Comparison of ENCODE assay signal across 13 cellular contexts in the genomic region with DNA sequence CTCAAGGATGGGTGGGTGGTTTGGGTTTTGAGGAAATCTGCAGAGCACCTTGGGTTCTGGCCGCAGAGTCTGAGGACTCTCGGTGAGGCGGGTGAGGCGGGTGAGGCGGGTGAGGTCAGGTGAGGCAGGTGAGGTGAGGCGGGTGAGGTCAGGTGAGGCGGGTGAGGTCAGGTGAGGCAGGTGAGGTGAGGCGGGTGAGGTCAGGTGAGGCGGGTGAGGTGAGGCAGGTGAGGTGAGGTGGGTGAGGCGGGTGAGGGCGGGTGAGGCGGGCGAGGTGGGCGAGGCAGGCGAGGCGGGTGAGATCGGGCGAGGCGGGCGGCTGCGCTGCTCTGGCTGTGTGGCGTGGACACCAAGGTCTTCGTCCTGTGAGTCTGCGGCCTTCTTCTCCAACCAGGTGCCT. TPM values are rescaled to one million over a fixed set of nuclear protein-coding genes. Genes with fewer than 3 reads are reported as not detected.
"Had no signal": no experiment of that assay in that cellular context is flagged by ENCODE, and none has a peak within 500 bp of the region (broad histone marks: within the 10 kb centered on the region; RNA-seq: fewer than 3 reads in every experiment).

No MANE protein-coding gene starts in this region.

- H3K4me1 ChIP-seq: uterus had no signal

- H3K27me3 Mint-ChIP-seq: stimulated activated naive CD8-positive, alpha-beta T cell treated with anti-CD3 and anti-CD28 coated beads, Interleukin-15, Interleukin-2, amounts not matched to agents 100 ng/mL and 50 ng/mL, for 24 hours had no signal

- H3K27me3 ChIP-seq: brain microvascular endothelial cell, heart right ventricle, left lung, ovary, uterus had no signal

- H3K4me3 ChIP-seq: heart right ventricle, left lung, ovary, thoracic aorta, uterus had no signal

- ATAC-seq: heart right ventricle, left lung had no signal

- H3K27ac ChIP-seq: brain microvascular endothelial cell, heart right ventricle, left lung, ovary, thoracic aorta, uterus had no signal

- H3K4me3 Mint-ChIP-seq: activated naive CD4-positive, alpha-beta T cell treated with anti-CD3 and anti-CD28 coated beads for 36 hours; stimulated activated naive CD8-positive, alpha-beta T cell treated with anti-CD3 and anti-CD28 coated beads, Interleukin-15, Interleukin-2, amounts not matched to agents 100 ng/mL and 50 ng/mL, for 24 hours; T-helper 2 cell treated with Interferon-gamma antibody and Interleukin-4, amounts not matched to agents 5 μg/mL and 100 μg/mL, for 36 hours had no signal

- H3K27ac Mint-ChIP-seq: activated naive CD4-positive, alpha-beta T cell treated with anti-CD3 and anti-CD28 coated beads for 36 hours; stimulated activated naive CD8-positive, alpha-beta T cell treated with anti-CD3 and anti-CD28 coated beads, Interleukin-15, Interleukin-2, amounts not matched to agents 100 ng/mL and 50 ng/mL, for 24 hours; T-helper 2 cell treated with Interferon-gamma antibody and Interleukin-4, amounts not matched to agents 5 μg/mL and 100 μg/mL, for 36 hours had no signal

- H3K9me3 Mint-ChIP-seq: activated naive CD4-positive, alpha-beta T cell treated with anti-CD3 and anti-CD28 coated beads for 36 hours; stimulated activated naive CD8-positive, alpha-beta T cell treated with anti-CD3 and anti-CD28 coated beads, Interleukin-15, Interleukin-2, amounts not matched to agents 100 ng/mL and 50 ng/mL, for 24 hours; T-helper 2 cell treated with Interferon-gamma antibody and Interleukin-4, amounts not matched to agents 5 μg/mL and 100 μg/mL, for 36 hours had no signal

- H3K9me3 ChIP-seq: heart right ventricle, left lung, ovary, thoracic aorta, uterus had no signal

- DNase-seq: activated CD4-positive, alpha-beta T cell treated with anti-CD3 and anti-CD28 coated beads for 1 hour; activated naive CD4-positive, alpha-beta T cell treated with anti-CD3 and anti-CD28 coated beads for 36 hours; amniotic stem cell; heart right ventricle; left lung; ovary; stimulated activated CD4-positive, alpha-beta T cell treated with anti-CD3 and anti-CD28 coated beads, Interleukin-4, amount 100 ng/mL, for 1 hour; stimulated activated CD8-positive, alpha-beta memory T cell treated with anti-CD3 and anti-CD28 coated beads, Interleukin-4, amount 100 ng/mL, for 48 hours; uterus had no signal

- H3K36me3 ChIP-seq: ovary, uterus had no signal

RNA-seq across cellular contexts. Expression of gene CPNE7, which starts 39.2 kb away (rescaled TPM):
- total RNA-seq: thoracic aorta had no signal
